Comparison of ENCODE assay signal across 24 cellular contexts in the genomic region with DNA sequence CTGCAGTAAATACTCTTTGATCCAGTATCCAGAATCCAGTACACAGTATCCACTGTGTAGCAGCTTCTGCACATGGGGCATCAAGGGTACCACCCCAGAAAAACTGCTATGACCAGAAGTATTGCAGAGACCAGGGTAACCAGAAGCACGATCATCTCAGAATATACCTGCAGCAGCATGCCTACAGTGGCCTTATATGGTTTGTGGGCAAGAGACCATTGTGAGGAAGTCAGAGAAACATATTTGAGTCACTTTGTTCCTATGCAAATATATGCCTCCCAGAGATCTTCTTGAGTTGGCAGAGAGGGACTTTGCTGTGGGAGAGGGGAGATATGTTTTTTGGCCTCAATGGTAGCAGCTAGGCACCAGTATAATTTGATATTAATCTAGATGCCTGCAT.
A peak's percentile ranks its signal among the peaks of the same experiment; 100 is the strongest.
DNase-seq lines count a peak whose midpoint lies in the region; ATAC-seq, FAIRE-seq and TF ChIP-seq lines count a peak whose summit lies in the region.
"Had no signal": no experiment of that assay in that cellular context is flagged by ENCODE, and none has a peak within 500 bp of the region (broad histone marks: within the 10 kb centered on the region; RNA-seq: fewer than 3 reads in every experiment).

No MANE protein-coding gene starts in this region.

- H3K4me1 Mint-ChIP-seq in activated T-cell treated with anti-CD3 and anti-CD28 coated beads, Interleukin-2, amount 50 U/mL, for 4 hours (ENCODE audit: low read depth), result no peaks in the 10 kb centered on the region
- H3K4me1 Mint-ChIP-seq: B cell; CD4-positive, CD25-positive, alpha-beta regulatory T cell had no signal

- H3K36me3 Mint-ChIP-seq in activated T-cell treated with anti-CD3 and anti-CD28 coated beads, Interleukin-2, amount 50 U/mL, for 4 hours (ENCODE audit: insufficient read depth), result no peaks in the 10 kb centered on the region
- H3K36me3 Mint-ChIP-seq: CD4-positive, CD25-positive, alpha-beta regulatory T cell; CD8-positive, alpha-beta T cell had no signal

- H3K27ac ChIP-seq in mammary epithelial cell (ENCODE audit: insufficient read depth, low read depth, low read length), result no peak overlapping the region
- H3K27ac ChIP-seq in breast epithelium, result no peak overlapping the region
- H3K27ac ChIP-seq in keratinocyte (ENCODE audit: control insufficient read depth, insufficient read depth, low read length), result no peak overlapping the region
- H3K27ac ChIP-seq in vagina, result no peak overlapping the region
- H3K27ac ChIP-seq: 22Rv1, BLaER1, C4-2B, GM23248 had no signal

- intact Hi-C loops in mammary epithelial cell (cut with micrococcal nuclease) (no loop called here), breast epithelium (cut with DNase I; ENCODE audit: low total_unique reads) (no loop called here), vagina (cut with DNase I) (no loop called here)

- no peaks in the 10 kb centered on the region for H3K27me3 ChIP-seq in mammary epithelial cell (ENCODE audit: insufficient read depth, low read length)
- no peaks in the 10 kb centered on the region for H3K27me3 ChIP-seq in breast epithelium
- no peaks in the 10 kb centered on the region for H3K27me3 ChIP-seq in bronchial epithelial cell (ENCODE audit: control insufficient read depth, insufficient read depth, low read length)
- H3K27me3 ChIP-seq in keratinocyte (ENCODE audit: control insufficient read depth, extremely low read depth, insufficient read depth, low read length), result no peaks in the 10 kb centered on the region
- no peaks in the 10 kb centered on the region for H3K27me3 ChIP-seq in vagina
- H3K27me3 ChIP-seq: BLaER1 had no signal

- no peak overlapping the region for H3K4me3 Mint-ChIP-seq in activated T-cell treated with anti-CD3 and anti-CD28 coated beads, Interleukin-2, amount 50 U/mL, for 4 hours
- H3K4me3 Mint-ChIP-seq: B cell; CD4-positive, CD25-positive, alpha-beta regulatory T cell; CD8-positive, alpha-beta T cell had no signal

- H3K9ac ChIP-seq in mammary epithelial cell (ENCODE audit: insufficient read depth, low read length) (no peak overlapping the region), keratinocyte (ENCODE audit: control insufficient read depth, extremely low read depth, insufficient read depth, low read length) (no peak overlapping the region)
- H3K9ac ChIP-seq: BLaER1, GM23248 had no signal

- no peaks in the 10 kb centered on the region for H3K27me3 Mint-ChIP-seq in activated T-cell treated with anti-CD3 and anti-CD28 coated beads, Interleukin-2, amount 50 U/mL, for 4 hours (ENCODE audit: low read depth)
- H3K27me3 Mint-ChIP-seq: B cell; CD4-positive, CD25-positive, alpha-beta regulatory T cell had no signal

- TF ChIP-seq POLR2A in breast epithelium (IDR thresholded peaks at IDR 0.05) (no peak), vagina (IDR thresholded peaks at IDR 0.05) (no peak)

- H3K4me1 ChIP-seq in mammary epithelial cell (ENCODE audit: insufficient read depth, low read length), result peaks cover 13% of the 10 kb centered on the region
- H3K4me1 ChIP-seq in breast epithelium, result no peaks in the 10 kb centered on the region
- peaks cover 10% of the 10 kb centered on the region for H3K4me1 ChIP-seq in keratinocyte (ENCODE audit: control insufficient read depth, extremely low read depth, insufficient read depth, low read length)
- H3K4me1 ChIP-seq in vagina, result no peaks in the 10 kb centered on the region
- H3K4me1 ChIP-seq: BLaER1, Caco-2 had no signal

- H3K79me2 ChIP-seq in mammary epithelial cell (ENCODE audit: insufficient read depth, low read length), result no peaks in the 10 kb centered on the region
- no peaks in the 10 kb centered on the region for H3K79me2 ChIP-seq in keratinocyte (ENCODE audit: control insufficient read depth, insufficient read depth, low read length)

- H4K20me1 ChIP-seq in mammary epithelial cell (ENCODE audit: insufficient read depth, low read length) (no peaks in the 10 kb centered on the region), keratinocyte (ENCODE audit: control insufficient read depth, extremely low read depth, insufficient read depth, low read length) (no peaks in the 10 kb centered on the region)
- H4K20me1 ChIP-seq: BLaER1 had no signal

- no peaks in the 10 kb centered on the region for H3K36me3 ChIP-seq in mammary epithelial cell (ENCODE audit: insufficient read depth, low read length)
- no peaks in the 10 kb centered on the region for H3K36me3 ChIP-seq in breast epithelium
- H3K36me3 ChIP-seq in bronchial epithelial cell (ENCODE audit: control insufficient read depth, insufficient read depth, low read length), result no peaks in the 10 kb centered on the region
- no peaks in the 10 kb centered on the region for H3K36me3 ChIP-seq in keratinocyte (ENCODE audit: control insufficient read depth in 2 of 2, extremely low read depth in 1 of 2, insufficient read depth in 2 of 2, low read length in 2 of 2)
- H3K36me3 ChIP-seq in vagina, result no peaks in the 10 kb centered on the region
- H3K36me3 ChIP-seq: BLaER1 had no signal

- WGBS in mammary epithelial cell (ENCODE audit: low coverage, missing lambda C conversion rate), result 0% methylated on average over 1 of the region's 1 CpG

- no peaks in the 10 kb centered on the region for H3K9me1 ChIP-seq in keratinocyte (ENCODE audit: control insufficient read depth, extremely low read depth, insufficient read depth, low read length)

- peak; percentile 75 for DNase-seq in mammary epithelial cell
- no peak for DNase-seq in breast epithelium (ENCODE audit: low spot score in 2 of 2)
- DNase-seq in HPDE6-E6E7 (ENCODE audit: extremely low spot score), result peak; percentile 27
- peak; percentile 84 for DNase-seq in bronchial epithelial cell (ENCODE audit: low read depth)
- DNase-seq in keratinocyte (ENCODE audit: low read depth, low spot score), result peak; percentile 30
- no peak for DNase-seq in activated effector memory CD4-positive, alpha-beta T cell treated with anti-CD3 and anti-CD28 coated beads, Interleukin-2, amount 50 U/mL, for 16 hours
- DNase-seq in activated T-cell treated with anti-CD3 and anti-CD28 coated beads, Interleukin-2, amount 50 U/mL, for 4 hours, result no peak
- DNase-seq in vagina (ENCODE audit: extremely low spot score in 2 of 2), result no peak
- DNase-seq: Caco-2; CD4-positive, CD25-positive, alpha-beta regulatory T cell; CD8-positive, alpha-beta T cell; DMS 273 treated with DMSO at 0.1 percent for 48 hours; DMS79 treated with DMSO at 0.1 percent for 48 hours; GF-D8; GM23248; H7; HCEC 1CT had no signal

- H3K4me2 ChIP-seq in mammary epithelial cell (ENCODE audit: insufficient read depth, low read depth, low read length), result peak overlapping the region; percentile 28
- no peak overlapping the region for H3K4me2 ChIP-seq in keratinocyte (ENCODE audit: control insufficient read depth, extremely low read depth, insufficient read depth, low read depth, low read length)
- H3K4me2 ChIP-seq: BLaER1 had no signal

- H3K4me3 ChIP-seq in mammary epithelial cell (replicated peaks in 1 of 3; ENCODE audit: insufficient read depth in 1 of 3, low read depth in 2 of 3, low read length in 3 of 3), result no peak overlapping the region
- H3K4me3 ChIP-seq in breast epithelium, result no peak overlapping the region
- H3K4me3 ChIP-seq in bronchial epithelial cell (ENCODE audit: low read depth, low read length), result no peak overlapping the region
- no peak overlapping the region for H3K4me3 ChIP-seq in keratinocyte (ENCODE audit: control insufficient read depth in 2 of 3, extremely low read depth in 1 of 3, insufficient read depth in 2 of 3, low read depth in 1 of 3, low read length in 3 of 3)
- H3K4me3 ChIP-seq in vagina, result no peak overlapping the region
- H3K4me3 ChIP-seq: BLaER1, GM23248 had no signal

- TF ChIP-seq CTCF in mammary epithelial cell (conservative IDR thresholded peaks at IDR 0.05 in 1 of 2, IDR thresholded peaks at IDR 0.05 in 1 of 2; ENCODE audit: extremely low read depth in 1 of 2, insufficient read depth in 1 of 2, low read depth in 1 of 2, low read length in 2 of 2), result no peak
- TF ChIP-seq CTCF in breast epithelium (IDR thresholded peaks at IDR 0.05), result no peak
- no peak for TF ChIP-seq CTCF in bronchial epithelial cell (IDR thresholded peaks at IDR 0.05; ENCODE audit: insufficient read depth, low read length, severe bottlenecking)
- TF ChIP-seq CTCF in keratinocyte (optimal IDR thresholded peaks at IDR 0.05 in 1 of 3, IDR thresholded peaks at IDR 0.05 in 1 of 3, conservative IDR thresholded peaks at IDR 0.05 in 1 of 3; ENCODE audit: extremely low read depth in 1 of 3, insufficient read depth in 2 of 3, low read length in 3 of 3), result no peak
- no peak for TF ChIP-seq CTCF in vagina (IDR thresholded peaks at IDR 0.05)

- no peak for FAIRE-seq in bronchial epithelial cell (lab: Jason Lieb, UNC)
- peak; percentile 86 for FAIRE-seq in keratinocyte (lab: Jason Lieb, UNC)
- FAIRE-seq: A204.1, GM12891, H1 had no signal

- H3K9me3 ChIP-seq in mammary epithelial cell (replicated peaks; ENCODE audit: insufficient read depth, low read length), result no peaks in the 10 kb centered on the region
- no peaks in the 10 kb centered on the region for H3K9me3 ChIP-seq in breast epithelium
- no peaks in the 10 kb centered on the region for H3K9me3 ChIP-seq in keratinocyte (ENCODE audit: control insufficient read depth, low read depth, low read length)
- H3K9me3 ChIP-seq in vagina, result no peaks in the 10 kb centered on the region
- H3K9me3 ChIP-seq: BLaER1, Caco-2 had no signal

- no TSS peak for BruUV-seq in mammary epithelial cell (replicated peaks; lab: Mats Ljungman, UMichigan)

- no peaks in the 10 kb centered on the region for H3K9me3 Mint-ChIP-seq in activated T-cell treated with anti-CD3 and anti-CD28 coated beads, Interleukin-2, amount 50 U/mL, for 4 hours

- in situ Hi-C loops in mammary epithelial cell (cut with MboI; ENCODE audit: low sequenced_read_pairs in 2 of 2), result no loop called here

- no peak for ATAC-seq in activated T-cell treated with anti-CD3 and anti-CD28 coated beads, Interleukin-2, amount 50 U/mL, for 4 hours
- ATAC-seq: CD8-positive, alpha-beta T cell had no signal

- dilution Hi-C loops in mammary epithelial cell (cut with HindIII; ENCODE audit: low sequenced_read_pairs), result no loop called here
- dilution Hi-C loops in keratinocyte (cut with MboI; ENCODE audit: extremely low pct_ligation_motif_present, low sequenced_read_pairs), result no loop called here

- CTCF ChIA-PET in mammary epithelial cell (lab: Charles Lee; ENCODE audit: low non-redundant PET), result no interaction called here

- H2AFZ ChIP-seq in mammary epithelial cell (ENCODE audit: low read depth, low read length), result peak overlapping the region; percentile 18
- H2AFZ ChIP-seq in keratinocyte (ENCODE audit: control insufficient read depth, low read length), result no peak overlapping the region
- H2AFZ ChIP-seq: GM23248 had no signal

Comparison
In these comparisons a context has a peak if more than half of its experiments do, and no peak if none do; other contexts are left out.
1. DNase-seq: peak in mammary epithelial cell (single experiment), HPDE6-E6E7 (single experiment), bronchial epithelial cell (single experiment) and keratinocyte (single experiment); none in breast epithelium (0 of 2), activated effector memory CD4-positive, alpha-beta T cell treated with anti-CD3 and anti-CD28 coated beads, Interleukin-2, amount 50 U/mL, for 16 hours (single experiment), activated T-cell treated with anti-CD3 and anti-CD28 coated beads, Interleukin-2, amount 50 U/mL, for 4 hours (single experiment) and vagina (0 of 2).